In genomic region chr12:62861157-62861535, GRCh38 we compare ENCODE assay signal across 2 cellular contexts.
TF ChIP-seq lines count a peak whose summit lies in the region.

No MANE protein-coding gene starts in this region.

TF ChIP-seq in SK-N-SH, 30 proteins besides CTCF, POLR2A, EP300 and RAD21:
- TF ChIP-seq IRF3 (IDR thresholded peaks at IDR 0.05; ENCODE audit: low read depth, low read length) (no peak), FOXJ3 (CRISPR knock-in tag; IDR thresholded peaks at IDR 0.05) (no peak)

TF ChIP-seq in HepG2, 621 proteins besides CTCF, POLR2A, EP300 and RAD21:
- TF ChIP-seq SMARCE1 (IDR thresholded peaks at IDR 0.05; ENCODE audit: borderline replicate concordance) (no peak), ATF7-NPFF (CRISPR knock-in tag; IDR thresholded peaks at IDR 0.05; ENCODE audit: low read depth) (no peak), ZNF75D (CRISPR knock-in tag; IDR thresholded peaks at IDR 0.05; ENCODE audit: borderline replicate concordance) (no peak), ZBTB42 (CRISPR knock-in tag; IDR thresholded peaks at IDR 0.05) (no peak)
- TF ChIP-seq, protein P1, sequence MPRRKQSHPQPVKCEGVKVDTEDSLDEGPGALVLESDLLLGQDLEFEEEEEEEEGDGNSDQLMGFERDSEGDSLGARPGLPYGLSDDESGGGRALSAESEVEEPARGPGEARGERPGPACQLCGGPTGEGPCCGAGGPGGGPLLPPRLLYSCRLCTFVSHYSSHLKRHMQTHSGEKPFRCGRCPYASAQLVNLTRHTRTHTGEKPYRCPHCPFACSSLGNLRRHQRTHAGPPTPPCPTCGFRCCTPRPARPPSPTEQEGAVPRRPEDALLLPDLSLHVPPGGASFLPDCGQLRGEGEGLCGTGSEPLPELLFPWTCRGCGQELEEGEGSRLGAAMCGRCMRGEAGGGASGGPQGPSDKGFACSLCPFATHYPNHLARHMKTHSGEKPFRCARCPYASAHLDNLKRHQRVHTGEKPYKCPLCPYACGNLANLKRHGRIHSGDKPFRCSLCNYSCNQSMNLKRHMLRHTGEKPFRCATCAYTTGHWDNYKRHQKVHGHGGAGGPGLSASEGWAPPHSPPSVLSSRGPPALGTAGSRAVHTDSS (CRISPR knock-in tag; conservative IDR thresholded peaks at IDR 0.05): no peak
